Comparison of ENCODE assay signal across 15 cellular contexts in the genomic region with DNA sequence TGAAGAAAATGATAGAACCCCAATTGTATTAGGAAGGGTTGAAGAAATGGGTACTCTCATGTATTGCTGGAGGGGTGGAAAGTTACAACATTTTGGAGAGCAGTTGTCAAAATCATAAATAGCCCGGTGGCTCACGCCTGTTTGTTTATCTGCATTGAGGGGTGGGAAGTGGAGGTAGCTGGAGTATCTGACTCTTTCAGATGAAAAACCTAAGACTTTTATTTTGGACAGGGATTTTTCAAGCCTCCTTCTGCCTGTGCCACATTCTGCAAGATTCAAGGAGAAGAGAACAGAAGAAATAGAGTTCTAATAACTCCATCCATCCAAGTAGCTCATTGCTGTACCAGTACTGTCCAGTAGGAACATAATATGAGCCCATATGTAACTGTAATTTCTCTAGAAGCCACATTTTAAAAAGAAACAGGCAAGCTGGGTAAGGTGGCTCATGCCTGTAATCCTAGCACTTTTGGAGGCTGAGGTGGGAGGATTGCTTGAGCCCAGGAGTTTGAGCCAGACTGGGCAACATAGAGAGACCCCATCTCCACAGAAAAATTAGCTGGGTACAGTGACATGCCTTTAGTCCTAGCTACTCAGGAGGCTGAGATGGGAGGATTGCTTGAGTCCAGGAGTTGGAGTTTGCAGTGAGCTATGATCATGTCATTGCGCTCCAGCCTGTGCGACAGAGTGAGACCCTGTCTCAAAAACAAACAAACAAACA. TPM values are rescaled to one million over a fixed set of nuclear protein-coding genes. Genes with fewer than 3 reads are reported as not detected.
DNase-seq lines count a peak whose midpoint lies in the region; ATAC-seq, FAIRE-seq and TF ChIP-seq lines count a peak whose summit lies in the region.
"Had no signal": no experiment of that assay in that cellular context is flagged by ENCODE, and none has a peak within 500 bp of the region (broad histone marks: within the 10 kb centered on the region; RNA-seq: fewer than 3 reads in every experiment).

No MANE protein-coding gene starts in this region.

- intact Hi-C loops in left colon (cut with DNase I, micrococcal nuclease), result no loop called here

- H3K9me3 ChIP-seq in A549 (no peaks in the 10 kb centered on the region), T-helper 17 cell (ENCODE audit: control insufficient read depth, low read length, poor library complexity, severe bottlenecking) (no peaks in the 10 kb centered on the region)
- H3K9me3 ChIP-seq: vagina had no signal

- TF ChIP-seq RAD21 in A549 (conservative IDR thresholded peaks at IDR 0.05 in 1 of 2, IDR thresholded peaks at IDR 0.05 in 1 of 2), result no peak

- H3K4me3 ChIP-seq in A549 (no peak overlapping the region), fibroblast of the aortic adventitia (ENCODE audit: low read depth, low read length) (no peak overlapping the region)
- H3K4me3 ChIP-seq: vagina had no signal

- no peaks in the 10 kb centered on the region for H3K27me3 Mint-ChIP-seq in T-helper 17 cell
- H3K27me3 Mint-ChIP-seq: activated CD4-positive, alpha-beta T cell treated with anti-CD3 and anti-CD28 coated beads for 36 hours had no signal

- no peak for TF ChIP-seq CTCF in A549 (IDR thresholded peaks at IDR 0.05)
- TF ChIP-seq CTCF in GM12873 (IDR thresholded peaks at IDR 0.05; ENCODE audit: insufficient read depth, low read depth, low read length, missing control alignments), result peak; percentile 36
- peak; percentile 41 for TF ChIP-seq CTCF in fibroblast of the aortic adventitia (IDR thresholded peaks at IDR 0.05; ENCODE audit: insufficient read depth, low read length)

- no peak overlapping the region for H3K4me2 ChIP-seq in A549

- FAIRE-seq in A549 (lab: Jason Lieb, UNC), result no peak
- FAIRE-seq: islet of Langerhans had no signal

- no peak for TF ChIP-seq POLR2A in A549 (IDR thresholded peaks at IDR 0.05; ENCODE audit: low read length)

- H3K27ac ChIP-seq in A549, result no peak overlapping the region
- H3K27ac ChIP-seq: vagina had no signal

- TF ChIP-seq EP300 in A549 (IDR thresholded peaks at IDR 0.05), result no peak

- H3K4me1 ChIP-seq in A549, result peaks cover 14% of the 10 kb centered on the region
- H3K4me1 ChIP-seq: vagina had no signal

- 89% methylated on average over 4 of the region's 4 CpGs for WGBS in A549 (ENCODE audit: missing lambda C conversion rate)

- H3K4me3 Mint-ChIP-seq in T-helper 17 cell, result no peak overlapping the region
- H3K4me3 Mint-ChIP-seq: activated CD4-positive, alpha-beta T cell treated with anti-CD3 and anti-CD28 coated beads for 36 hours; activated T-cell treated with anti-CD3 and anti-CD28 coated beads, Interleukin-2, amount 50 U/mL, for 4 hours had no signal

- peaks cover 2% of the 10 kb centered on the region for H3K36me3 Mint-ChIP-seq in T-helper 17 cell (ENCODE audit: low read depth)

- H3K4me1 Mint-ChIP-seq in T-helper 17 cell, result peaks cover 12% of the 10 kb centered on the region

- CTCF ChIA-PET in A549 (lab: Yijun Ruan, JAX), result interaction anchor here (0.6 to 16.4 kb wide), 10 partner anchors 9 to 98 kb away, joined by 3 to 116 read pairs (median 4); no protein-coding TSS in a partner anchor

- DNase-seq in A549 (ENCODE audit: low read depth in 1 of 2, low spot score in 1 of 2) (peak; percentile 26 to 40), T-helper 17 cell (no peak), fibroblast of the aortic adventitia (ENCODE audit: low read depth) (no peak), putamen (ENCODE audit: low spot score) (no peak), cerebellar cortex (ENCODE audit: low spot score) (no peak), left colon (no peak)
- DNase-seq: activated CD4-positive, alpha-beta T cell treated with anti-CD3 and anti-CD28 coated beads for 36 hours; activated T-cell treated with anti-CD3 and anti-CD28 coated beads, Interleukin-2, amount 50 U/mL, for 4 hours; dermis blood vessel endothelial cell; GOT3; NCI-H2171 had no signal

- peak overlapping the region; percentile 19 for H3K27ac Mint-ChIP-seq in T-helper 17 cell
- H3K27ac Mint-ChIP-seq: activated CD4-positive, alpha-beta T cell treated with anti-CD3 and anti-CD28 coated beads for 36 hours had no signal

- POLR2A ChIA-PET in A549 (lab: Yijun Ruan, JAX), result interaction anchor here (1.0 kb wide), 1 partner anchor 39 kb away, joined by 3 read pairs; the partner anchor contains the start of gene SLC20A1

- peak; percentile 79 to 81 for ATAC-seq in A549
- ATAC-seq in T-helper 17 cell, result no peak
- no peak for ATAC-seq in GM21786 (IDR thresholded peaks at IDR 0.05; ENCODE audit: unreplicated experiment)
- ATAC-seq in left colon, result no peak
- ATAC-seq: activated CD4-positive, alpha-beta T cell treated with anti-CD3 and anti-CD28 coated beads for 36 hours; activated T-cell treated with anti-CD3 and anti-CD28 coated beads, Interleukin-2, amount 50 U/mL, for 4 hours had no signal

TF ChIP-seq in A549, 52 proteins besides CTCF, POLR2A, EP300 and RAD21:
- TF ChIP-seq MAZ (IDR thresholded peaks at IDR 0.05; ENCODE audit: borderline replicate concordance, low read depth, low read length) (no peak), ZSCAN20 (CRISPR knock-in tag; IDR thresholded peaks at IDR 0.05) (no peak), HDAC2 (IDR thresholded peaks at IDR 0.05) (no peak), FOSB (CRISPR knock-in tag; IDR thresholded peaks at IDR 0.05) (no peak), CHD2 (IDR thresholded peaks at IDR 0.05; ENCODE audit: low read length, partially characterized antibody) (no peak)

RNA-seq across cellular contexts. Expression of gene NT5DC4, which starts 35.5 kb away (rescaled TPM):
- not detected in 2 replicates for polyA plus RNA-seq in A549 (2011; rRNA removed)
- not detected in 2 replicates for polyA plus RNA-seq in A549 (2012; cell fraction: cytosol; rRNA removed)
- polyA plus RNA-seq in A549 (2012; cell fraction: nucleus; rRNA removed), result 0.01 TPM in 1 of 2 replicates, not detected in the other
- not detected in 3 replicates for polyA plus RNA-seq in A549 (2017; fragmentation: RNase III; extraction: RNeasy Plus Mini Kit Qiagen cat#74134 plus additional on column Dnase treatment)
- polyA minus RNA-seq in A549 (2011; rRNA and poly(A)+ RNA removed), result not detected in 2 replicates
- total RNA-seq in T-helper 17 cell, result not detected
- total RNA-seq in fibroblast of the aortic adventitia (ENCODE audit: low replicate concordance), result not detected in 2 replicates
- total RNA-seq in left colon, result not detected
- total RNA-seq: activated CD4-positive, alpha-beta T cell treated with anti-CD3 and anti-CD28 coated beads for 36 hours; activated T-cell treated with anti-CD3 and anti-CD28 coated beads, Interleukin-2, amount 50 U/mL, for 4 hours; dermis blood vessel endothelial cell; vagina had no signal

RNA-seq across cellular contexts. Expression of gene SLC20A1, which starts 39.6 kb away (rescaled TPM):
- polyA plus RNA-seq in A549 (2011; rRNA removed) (86.8 and 88.7 TPM in 2 replicates), A549 (2017; fragmentation: RNase III; extraction: RNeasy Plus Mini Kit Qiagen cat#74134 plus additional on column Dnase treatment) (71.0 to 83.6 TPM (median 74.3 TPM) in 3 replicates)
- polyA plus RNA-seq in A549 (2012; cell fraction: cytosol; rRNA removed), result 31.9 and 37.7 TPM in 2 replicates
- 51.1 and 68.2 TPM in 2 replicates for polyA plus RNA-seq in A549 (2012; cell fraction: nucleus; rRNA removed)
- 62.7 and 79.1 TPM in 2 replicates for polyA minus RNA-seq in A549 (2011; rRNA and poly(A)+ RNA removed)
- total RNA-seq in T-helper 17 cell (100 to 1,000 TPM; 113 to 130 TPM), fibroblast of the aortic adventitia (ENCODE audit: low replicate concordance) (127 and 134 TPM in 2 replicates), left colon (100 to 1,000 TPM in 1 of 2 donors, 10 to 100 TPM in 1; 61.6 to 128 TPM)

Comparison
In these comparisons a context has a peak if more than half of its experiments do, and no peak if none do; other contexts are left out.
1. ATAC-seq: peak in A549 (2 of 2); none in T-helper 17 cell (single experiment), GM21786 (single experiment) and left colon (single experiment).
2. DNase-seq: peak in A549 (2 of 2); none in T-helper 17 cell (0 of 3), fibroblast of the aortic adventitia (single experiment), putamen (single experiment), cerebellar cortex (single experiment) and left colon (0 of 2).